In genomic region chr2:19538411-19538963, GRCh38 we compare ENCODE assay signal across 10 cellular contexts.
DNase-seq lines count a peak whose midpoint lies in the region; ATAC-seq, FAIRE-seq and TF ChIP-seq lines count a peak whose summit lies in the region.
"Had no signal": no experiment of that assay in that cellular context is flagged by ENCODE, and none has a peak within 500 bp of the region (broad histone marks: within the 10 kb centered on the region; RNA-seq: fewer than 3 reads in every experiment).

No MANE protein-coding gene starts in this region.

- no peaks in the 10 kb centered on the region for H3K36me3 ChIP-seq in bronchial epithelial cell (ENCODE audit: control insufficient read depth, insufficient read depth, low read length)
- no peaks in the 10 kb centered on the region for H3K36me3 ChIP-seq in lower lobe of right lung
- no peaks in the 10 kb centered on the region for H3K36me3 ChIP-seq in prostate gland

- H3K27me3 ChIP-seq in AG04450 (ENCODE audit: control insufficient read depth, insufficient read depth, low read length), result no peaks in the 10 kb centered on the region
- H3K27me3 ChIP-seq in bronchial epithelial cell (ENCODE audit: control insufficient read depth, insufficient read depth, low read length), result no peaks in the 10 kb centered on the region
- no peaks in the 10 kb centered on the region for H3K27me3 ChIP-seq in lower lobe of right lung (ENCODE audit: low read depth)
- no peaks in the 10 kb centered on the region for H3K27me3 ChIP-seq in prostate gland (replicated peaks; ENCODE audit: insufficient read depth)

- H3K4me3 ChIP-seq in AG04450 (ENCODE audit: low read depth, low read length) (peak overlapping the region; percentile 27), bronchial epithelial cell (ENCODE audit: low read depth, low read length) (peak overlapping the region; percentile 10), lower lobe of right lung (no peak overlapping the region), prostate gland (no peak overlapping the region)
- H3K4me3 ChIP-seq: K562 had no signal

- DNase-seq in AG04450 (ENCODE audit: low read depth, low spot score), result peak; percentile 59
- DNase-seq in HuH-7.5 (ENCODE audit: low spot score), result peak; percentile 15
- peak; percentile 99 for DNase-seq in bronchial epithelial cell (ENCODE audit: low read depth)
- no peak for DNase-seq in lower lobe of right lung
- no peak for DNase-seq in GM12891 (ENCODE audit: insufficient read length, low spot score)
- no peak for DNase-seq in NCI-H1417 (lab: John Stamatoyannopoulos, UW)
- DNase-seq in prostate gland (ENCODE audit: low spot score), result no peak
- DNase-seq: CD4-positive, CD25-positive, alpha-beta regulatory T cell had no signal

- H3K27ac ChIP-seq in AG04450 (ENCODE audit: low read depth, low read length), result peak overlapping the region; percentile 78
- H3K27ac ChIP-seq in lower lobe of right lung, result no peak overlapping the region
- no peak overlapping the region for H3K27ac ChIP-seq in prostate gland

- peak; percentile 97 for FAIRE-seq in bronchial epithelial cell (lab: Jason Lieb, UNC)
- FAIRE-seq in GM12891 (lab: Jason Lieb, UNC), result no peak
- FAIRE-seq: K562 had no signal

- intact Hi-C loops in lower lobe of right lung (cut with DNase I), result no loop called here
- intact Hi-C loops in prostate gland (cut with DNase I), result no loop called here

- no peak for TF ChIP-seq POLR2A in GM12891 (IDR thresholded peaks at IDR 0.05; ENCODE audit: low read depth, low read length)
- TF ChIP-seq POLR2A in prostate gland (IDR thresholded peaks at IDR 0.05), result no peak

- 0 out of 2 replicates have a peak, but pooled peaks cover 4% of the 10 kb centered on the region for H3K9me3 ChIP-seq in AG04450 (ENCODE audit: control insufficient read depth, insufficient read depth, low read length)
- H3K9me3 ChIP-seq in lower lobe of right lung, result no peaks in the 10 kb centered on the region
- no peaks in the 10 kb centered on the region for H3K9me3 ChIP-seq in prostate gland

- H3K4me1 ChIP-seq in lower lobe of right lung, result no peaks in the 10 kb centered on the region
- H3K4me1 ChIP-seq in prostate gland (replicated peaks), result no peaks in the 10 kb centered on the region

- POLR2A ChIA-PET in AG04450 (lab: Yijun Ruan, JAX), result interaction anchor here (0.8 to 1.1 kb wide), 2 partner anchors 34 to 73 kb away, joined by 3 to 5 read pairs; no protein-coding TSS in a partner anchor

- CTCF ChIA-PET in AG04450 (lab: Charles Lee), result no interaction called here

- WGBS in prostate gland, result 67% methylated on average over 7 of the region's 7 CpGs

- TF ChIP-seq CTCF in AG04450 (IDR thresholded peaks at IDR 0.05; ENCODE audit: low read depth, low read length) (no peak), bronchial epithelial cell (IDR thresholded peaks at IDR 0.05; ENCODE audit: insufficient read depth, low read length, severe bottlenecking) (no peak), lower lobe of right lung (IDR thresholded peaks at IDR 0.05) (no peak), prostate gland (IDR thresholded peaks at IDR 0.05) (no peak)

- peak; percentile 41 to 59 for ATAC-seq in lower lobe of right lung
- ATAC-seq in GM21447 (IDR thresholded peaks at IDR 0.05; ENCODE audit: unreplicated experiment), result no peak
- ATAC-seq: K562 had no signal

TF ChIP-seq in GM12891, 5 proteins besides CTCF, POLR2A, EP300 and RAD21:
- TF ChIP-seq POLR2AphosphoS5 (IDR thresholded peaks at IDR 0.05; ENCODE audit: low read depth, low read length) (no peak), PAX5 (IDR thresholded peaks at IDR 0.05; ENCODE audit: insufficient read depth, low read length, severe bottlenecking) (no peak), TAF1 (IDR thresholded peaks at IDR 0.05; ENCODE audit: low read depth, low read length) (no peak), SPI1 (IDR thresholded peaks at IDR 0.05; ENCODE audit: low read depth, low read length) (no peak), POU2F2 (IDR thresholded peaks at IDR 0.05; ENCODE audit: low read depth, low read length) (no peak)
TF ChIP-seq in GM12891: peak in this region for 0.

Comparison
In these comparisons a context has a peak if more than half of its experiments do, and no peak if none do; other contexts are left out.
1. DNase-seq: peak in AG04450 (single experiment), HuH-7.5 (single experiment) and bronchial epithelial cell (single experiment); none in lower lobe of right lung (single experiment), GM12891 (single experiment), NCI-H1417 (0 of 3) and prostate gland (single experiment).
2. H3K4me3 ChIP-seq: peak in AG04450 (single experiment) and bronchial epithelial cell (single experiment); none in lower lobe of right lung (single experiment) and prostate gland (0 of 2).